ENCODE assay signal across 8 cellular contexts in the genomic region with DNA sequence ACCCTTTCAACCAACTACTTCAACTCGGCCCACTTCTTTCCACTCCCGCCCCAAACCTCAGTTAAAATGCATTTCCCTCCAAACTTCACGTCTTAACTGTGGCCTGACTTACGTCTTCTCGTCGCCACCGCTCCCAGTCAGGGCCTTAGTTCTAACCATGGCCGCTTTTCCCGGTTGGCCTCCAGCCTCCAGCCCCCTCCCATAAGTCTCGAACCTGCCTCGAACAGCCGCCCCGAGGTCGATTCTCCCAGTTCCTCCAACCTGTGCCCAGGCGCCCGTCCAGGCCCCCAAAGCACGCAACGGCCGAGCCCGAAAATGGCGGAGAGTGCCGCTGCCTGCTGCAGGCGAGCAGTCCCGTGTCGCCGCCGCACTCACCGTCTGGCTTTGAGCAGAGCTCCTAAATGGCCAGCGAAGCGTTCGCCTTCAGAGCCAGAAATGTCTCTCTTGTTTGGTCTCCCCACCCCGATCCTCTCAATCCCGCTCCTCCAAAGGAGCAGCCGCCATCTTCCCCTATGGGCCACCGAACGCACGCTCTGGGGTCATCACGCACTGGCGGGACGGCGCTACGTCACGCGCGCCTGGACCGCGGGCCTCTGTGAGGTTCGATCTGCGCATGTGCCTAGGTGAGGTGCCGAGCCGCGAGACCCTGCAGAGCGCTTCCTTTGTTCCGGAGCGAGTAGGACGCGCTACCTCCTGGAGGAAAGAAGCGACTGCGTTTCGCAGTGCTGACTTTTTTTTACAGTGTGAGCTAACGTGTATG. TPM values are rescaled to one million over a fixed set of nuclear protein-coding genes. Genes with fewer than 3 reads are reported as not detected.
A peak's percentile ranks its signal among the peaks of the same experiment; 100 is the strongest.
DNase-seq lines count a peak whose midpoint lies in the region; ATAC-seq, FAIRE-seq and TF ChIP-seq lines count a peak whose summit lies in the region.

Gene WDR33, minus strand, starts transcription at position 535 of the 760 bp plus-strand sequence. CDS start 40,190 bp downstream, outside the sequence.

- peaks cover 63% of the 10 kb centered on the region for H3K4me1 ChIP-seq in HepG2 (ENCODE audit: insufficient read depth, low read length)

- H3K4me3 Mint-ChIP-seq in activated CD4-positive, alpha-beta T cell treated with anti-CD3 and anti-CD28 coated beads, Interleukin-2, amount 10 ng/mL, durations not matched to agents 7 days and 5 days: peak within 1 kb of the TSS; percentile 86
- H3K4me3 Mint-ChIP-seq in dendritic cell treated with granulocyte-macrophage colony-stimulating factor and Interleukin-4, amounts not matched to agents 40 ng/mL and 50 ng/mL, for 4 days: peak within 1 kb of the TSS; percentile 91

- intact Hi-C loops in dendritic cell treated with granulocyte-macrophage colony-stimulating factor and Interleukin-4, amounts not matched to agents 40 ng/mL and 50 ng/mL, for 4 days (cut with micrococcal nuclease): loop anchor here (2.0 kb wide), 1 partner anchor 48 kb away; the partner anchor contains the start of gene POLR2D
- intact Hi-C loops in HepG2 (cut with micrococcal nuclease; ENCODE audit: unreplicated experiment): loop anchor here (1.0 to 2.0 kb wide), 3 partner anchors 26 to 108 kb away; partner anchors contain the start of gene POLR2D

- no peak for TF ChIP-seq EP300 in HepG2 (IDR thresholded peaks at IDR 0.05; ENCODE audit: low read depth in 2 of 2, low read length in 2 of 2)
- TF ChIP-seq EP300 in HepG2 (CRISPR knock-in tag; IDR thresholded peaks at IDR 0.05; ENCODE audit: borderline replicate concordance): peak; percentile 43; the same call in 1 of the 2 replicates

- H3K27ac Mint-ChIP-seq in activated CD4-positive, alpha-beta T cell treated with anti-CD3 and anti-CD28 coated beads, Interleukin-2, amount 10 ng/mL, durations not matched to agents 7 days and 5 days: peak within 1 kb of the TSS; percentile 98
- peak within 1 kb of the TSS; percentile 97 for H3K27ac Mint-ChIP-seq in dendritic cell treated with granulocyte-macrophage colony-stimulating factor and Interleukin-4, amounts not matched to agents 40 ng/mL and 50 ng/mL, for 4 days

- in situ Hi-C loops in HepG2 (cut with HindIII; ENCODE audit: extremely low pct_ligation_motif_present, low pct_unique_long_range_greater_than_20kb): no loop called here

- POLR2A ChIA-PET in activated CD4-positive, alpha-beta T cell treated with anti-CD3 and anti-CD28 coated beads, Interleukin-2, amount 10 ng/mL, durations not matched to agents 7 days and 5 days (lab: Charles Lee): interaction anchor here (0.6 kb wide), 1 partner anchor 106 kb away, joined by 4 read pairs; no protein-coding TSS in a partner anchor
- POLR2A ChIA-PET in HepG2 (lab: Yijun Ruan, JAX): interaction anchor here (0.8 to 2.3 kb wide), 12 partner anchors 9 to 284 kb away, joined by 3 to 15 read pairs (median 4); partner anchors contain the start of genes IWS1 and SFT2D3

- H3K36me3 ChIP-seq in HepG2 (replicated peaks in 1 of 2; ENCODE audit: control insufficient read depth in 1 of 2, insufficient read depth in 2 of 2, low read length in 2 of 2): no peaks in the 10 kb centered on the region

- H3K9me3 Mint-ChIP-seq in activated CD4-positive, alpha-beta T cell treated with anti-CD3 and anti-CD28 coated beads, Interleukin-2, amount 10 ng/mL, durations not matched to agents 7 days and 5 days: no peaks in the 10 kb centered on the region
- H3K9me3 Mint-ChIP-seq in dendritic cell treated with granulocyte-macrophage colony-stimulating factor and Interleukin-4, amounts not matched to agents 40 ng/mL and 50 ng/mL, for 4 days: no peaks in the 10 kb centered on the region

- BruUV-seq in HepG2 (replicated peaks; lab: Mats Ljungman, UMichigan): no TSS peak

- no peaks in the 10 kb centered on the region for H3K9me3 ChIP-seq in HepG2 (ENCODE audit: low read length)

- H3K27me3 ChIP-seq in HepG2 (ENCODE audit: control insufficient read depth in 1 of 2, insufficient read depth in 2 of 2, low read length in 2 of 2): no peaks in the 10 kb centered on the region; a peak in 1 of 5 replicates

- H3K4me1 Mint-ChIP-seq in activated CD4-positive, alpha-beta T cell treated with anti-CD3 and anti-CD28 coated beads, Interleukin-2, amount 10 ng/mL, durations not matched to agents 7 days and 5 days: peaks cover 45% of the 10 kb centered on the region
- peaks cover 34% of the 10 kb centered on the region for H3K4me1 Mint-ChIP-seq in dendritic cell treated with granulocyte-macrophage colony-stimulating factor and Interleukin-4, amounts not matched to agents 40 ng/mL and 50 ng/mL, for 4 days (ENCODE audit: low read depth)

- peak within 1 kb of the TSS; percentile 93 for H2AFZ ChIP-seq in HepG2 (ENCODE audit: low read length)

- H3K9ac ChIP-seq in HepG2 (ENCODE audit: insufficient read depth, low read depth, low read length): peak within 1 kb of the TSS; percentile 98

- DNase-seq in NCI-H69 (lab: John Stamatoyannopoulos, UW) (peak; percentile 93), HepG2 (ENCODE audit: low spot score) (peak; percentile 94)
- DNase-seq in activated CD4-positive, alpha-beta T cell treated with anti-CD3 and anti-CD28 coated beads, Interleukin-2, amount 10 ng/mL, durations not matched to agents 7 days and 5 days: peak; percentile 96
- peak; percentile 96 for DNase-seq in stimulated activated CD4-positive, alpha-beta T cell treated with anti-CD3 and anti-CD28 coated beads, Interleukin-4, amount 100 ng/mL, for 24 hours

- CTCF ChIA-PET in activated CD4-positive, alpha-beta T cell treated with anti-CD3 and anti-CD28 coated beads, Interleukin-2, amount 10 ng/mL, durations not matched to agents 7 days and 5 days (lab: Charles Lee): interaction anchor here (0.7 to 1.7 kb wide), 2 partner anchors 10 to 280 kb away, joined by 3 to 7 read pairs; no protein-coding TSS in a partner anchor
- CTCF ChIA-PET in HepG2 (lab: Yijun Ruan, JAX; ENCODE audit: low intra/inter-chr PET ratio, low total read pairs): no interaction called here

- H3K36me3 Mint-ChIP-seq in activated CD4-positive, alpha-beta T cell treated with anti-CD3 and anti-CD28 coated beads, Interleukin-2, amount 10 ng/mL, durations not matched to agents 7 days and 5 days (ENCODE audit: low read depth): peaks cover 20% of the 10 kb centered on the region
- peaks cover 22% of the 10 kb centered on the region for H3K36me3 Mint-ChIP-seq in dendritic cell treated with granulocyte-macrophage colony-stimulating factor and Interleukin-4, amounts not matched to agents 40 ng/mL and 50 ng/mL, for 4 days (ENCODE audit: low read depth)

- FAIRE-seq in HepG2 (lab: Jason Lieb, UNC): peak; percentile 77

- H3K27ac ChIP-seq in C4-2B (peak within 1 kb of the TSS; percentile 88), HepG2 (ENCODE audit: extremely low read length, insufficient read depth, low read length) (peak within 1 kb of the TSS; percentile 93)

- peaks cover 35% of the 10 kb centered on the region for H4K20me1 ChIP-seq in HepG2 (ENCODE audit: insufficient read depth, low read length)

- peaks cover 61% of the 10 kb centered on the region for H3K79me2 ChIP-seq in HepG2 (ENCODE audit: insufficient read depth, low read length)

- H3K27me3 Mint-ChIP-seq in activated CD4-positive, alpha-beta T cell treated with anti-CD3 and anti-CD28 coated beads, Interleukin-2, amount 10 ng/mL, durations not matched to agents 7 days and 5 days: no peaks in the 10 kb centered on the region
- no peaks in the 10 kb centered on the region for H3K27me3 Mint-ChIP-seq in dendritic cell treated with granulocyte-macrophage colony-stimulating factor and Interleukin-4, amounts not matched to agents 40 ng/mL and 50 ng/mL, for 4 days

- ATAC-seq in GM19328 (IDR thresholded peaks at IDR 0.05; ENCODE audit: unreplicated experiment): peak; percentile 98
- peak; percentile 96 for ATAC-seq in HG03520 (IDR thresholded peaks at IDR 0.05; ENCODE audit: unreplicated experiment)
- peak; percentile 98 for ATAC-seq in HepG2

- peak; percentile 99 for TF ChIP-seq POLR2A in HepG2 (IDR thresholded peaks at IDR 0.05; ENCODE audit: insufficient read depth in 1 of 2, low read depth in 2 of 2, low read length in 2 of 2)

- no peak for TF ChIP-seq CTCF in C4-2B (conservative IDR thresholded peaks at IDR 0.05)
- TF ChIP-seq CTCF in HepG2 (CRISPR knock-in tag; IDR thresholded peaks at IDR 0.05): peak; percentile 70

- H3K4me3 ChIP-seq in HepG2 (replicated peaks in 1 of 3; ENCODE audit: insufficient read depth in 1 of 3, low read depth in 2 of 3, low read length in 3 of 3): peak within 1 kb of the TSS; percentile 83 to 96 (median 93)

- peak; percentile 90 for TF ChIP-seq RAD21 in HepG2 (CRISPR knock-in tag; IDR thresholded peaks at IDR 0.05)

- WGBS in HepG2 (ENCODE audit: low lambda C conversion rate): 2% methylated on average over 55 of the region's 61 CpGs

- H3K4me2 ChIP-seq in HepG2 (ENCODE audit: low read depth, low read length): peak within 1 kb of the TSS; percentile 98

RNA-seq across cellular contexts. Expression of gene WDR33, which starts in this region (rescaled TPM):
- 10 to 100 TPM; 58.7 to 69.0 TPM for total RNA-seq in activated CD4-positive, alpha-beta T cell treated with anti-CD3 and anti-CD28 coated beads, Interleukin-2, amount 10 ng/mL, durations not matched to agents 7 days and 5 days
- total RNA-seq in HepG2 (2016; rRNA removed; fragmentation: Illumina TruSeq; extraction: Trizol): 78.2 and 125 TPM in 2 replicates
- 29.3 and 31.3 TPM in 2 replicates for total RNA-seq in HepG2 (2016; cell fraction: cytosol; rRNA removed; fragmentation: Illumina TruSeq; extraction: Trizol; ENCODE audit: low read depth)
- total RNA-seq in HepG2 (2016; cell fraction: insoluble cytoplasmic fraction; rRNA removed; fragmentation: Illumina TruSeq; extraction: Trizol): 75.2 and 121 TPM in 2 replicates
- total RNA-seq in HepG2 (2016; cell fraction: membrane; rRNA removed; fragmentation: Illumina TruSeq; extraction: Trizol): 44.0 and 44.1 TPM in 2 replicates
- total RNA-seq in HepG2 (2016; cell fraction: nucleus; rRNA removed; fragmentation: Illumina TruSeq; extraction: Trizol): 116 and 120 TPM in 2 replicates
- 44.5 and 54.9 TPM in 2 replicates for polyA plus RNA-seq in HepG2 (2011; rRNA removed)
- 21.2 and 32.4 TPM in 2 replicates for polyA plus RNA-seq in HepG2 (2011; cell fraction: cytosol; rRNA removed)
- polyA plus RNA-seq in HepG2 (2011; cell fraction: nucleus; rRNA removed): 28.0 and 34.3 TPM in 2 replicates
- polyA plus RNA-seq in HepG2 (2012): 37.7 and 54.6 TPM in 2 replicates
- 19.8 and 20.7 TPM in 2 replicates for polyA plus RNA-seq in HepG2 (2016; cell fraction: cytosol; fragmentation: Illumina TruSeq; extraction: Trizol; ENCODE audit: low read depth)
- polyA plus RNA-seq in HepG2 (2016; cell fraction: insoluble cytoplasmic fraction; fragmentation: Illumina TruSeq; extraction: Trizol; ENCODE audit: low read depth): 83.7 and 90.3 TPM in 2 replicates
- 26.7 and 27.0 TPM in 2 replicates for polyA plus RNA-seq in HepG2 (2016; cell fraction: membrane; fragmentation: Illumina TruSeq; extraction: Trizol; ENCODE audit: low read depth)
- polyA plus RNA-seq in HepG2 (2016; cell fraction: nucleus; fragmentation: Illumina TruSeq; extraction: Trizol; ENCODE audit: insufficient read depth, low read depth): 48.5 and 54.4 TPM in 2 replicates
- polyA minus RNA-seq in HepG2 (2011; rRNA and poly(A)+ RNA removed; ENCODE audit: low replicate concordance): 27.8 and 38.2 TPM in 2 replicates
- 44.9 and 48.5 TPM in 2 replicates for polyA minus RNA-seq in HepG2 (2011; cell fraction: cytosol; rRNA and poly(A)+ RNA removed)
- polyA minus RNA-seq in HepG2 (2011; cell fraction: nucleus; rRNA and poly(A)+ RNA removed): 188 and 197 TPM in 2 replicates

Comparison
In these comparisons a context has a peak if more than half of its experiments do, and no peak if none do; other contexts are left out.
1. Peak in every context shown above with its lines: DNase-seq, ATAC-seq, H3K4me3 ChIP-seq and H3K27ac ChIP-seq.